Comparison of ENCODE assay signal across 22 cellular contexts in genomic region chr6:89956182-89956581, GRCh38.
A peak's percentile ranks its signal among the peaks of the same experiment; 100 is the strongest.
DNase-seq lines count a peak whose midpoint lies in the region; TF ChIP-seq lines count a peak whose summit lies in the region.
"Had no signal": no experiment of that assay in that cellular context is flagged by ENCODE, and none has a peak within 500 bp of the region (broad histone marks: within the 10 kb centered on the region; RNA-seq: fewer than 3 reads in every experiment).

No MANE protein-coding gene starts in this region.

- H3K27ac Mint-ChIP-seq in activated CD4-positive, alpha-beta memory T cell treated with anti-CD3 and anti-CD28 coated beads for 36 hours, result peak overlapping the region; percentile 25
- H3K27ac Mint-ChIP-seq in activated CD4-positive, alpha-beta memory T cell treated with anti-CD3 and anti-CD28 coated beads, Interleukin-2, amount 10 ng/mL, durations not matched to agents 7 days and 5 days, result no peak overlapping the region
- peak overlapping the region; percentile 12 to 50 (median 38) for H3K27ac Mint-ChIP-seq in IgD-negative memory B cell
- H3K27ac Mint-ChIP-seq in activated naive CD8-positive, alpha-beta T cell treated with anti-CD3 and anti-CD28 coated beads for 36 hours, result peak overlapping the region; percentile 75
- H3K27ac Mint-ChIP-seq: activated T-helper 1 cell treated with anti-CD3 and anti-CD28 coated beads, Interleukin-12 subunit alpha, Interleukin-12 subunit beta, Interleukin-2, Interleukin-4 antibody, amounts not matched to agents 30 ng/mL and 10 ng/mL and 1 ng/mL, durations not matched to agents 14 hours and 24 hours and 36 hours; GM23338; mesothelial cell of epicardium; neural progenitor cell had no signal

- H3K36me3 ChIP-seq in prostate gland, result no peaks in the 10 kb centered on the region
- H3K36me3 ChIP-seq: neural progenitor cell, vagina had no signal

- H3K4me1 Mint-ChIP-seq in activated CD4-positive, alpha-beta memory T cell treated with anti-CD3 and anti-CD28 coated beads for 36 hours (ENCODE audit: low read depth), result peaks cover 88% of the 10 kb centered on the region
- peaks cover 71% of the 10 kb centered on the region for H3K4me1 Mint-ChIP-seq in activated CD4-positive, alpha-beta memory T cell treated with anti-CD3 and anti-CD28 coated beads, Interleukin-2, amount 10 ng/mL, durations not matched to agents 7 days and 5 days
- H3K4me1 Mint-ChIP-seq in IgD-negative memory B cell, result peaks cover 23 to 42% (median 28%) of the 10 kb centered on the region in 3 donors
- peaks cover 88% of the 10 kb centered on the region for H3K4me1 Mint-ChIP-seq in activated naive CD8-positive, alpha-beta T cell treated with anti-CD3 and anti-CD28 coated beads for 36 hours

- TF ChIP-seq CTCF in prostate gland (IDR thresholded peaks at IDR 0.05), result no peak

- POLR2A ChIA-PET in activated CD4-positive, alpha-beta memory T cell treated with anti-CD3 and anti-CD28 coated beads for 36 hours (lab: Charles Lee), result interaction anchor here (0.8 kb wide), 1 partner anchor 32 kb away, joined by 3 read pairs; no protein-coding TSS in a partner anchor
- POLR2A ChIA-PET in activated CD4-positive, alpha-beta memory T cell treated with anti-CD3 and anti-CD28 coated beads, Interleukin-2, amount 10 ng/mL, durations not matched to agents 7 days and 5 days (lab: Charles Lee), result no interaction called here

- no peak overlapping the region for H3K4me3 Mint-ChIP-seq in activated CD4-positive, alpha-beta memory T cell treated with anti-CD3 and anti-CD28 coated beads for 36 hours
- no peak overlapping the region for H3K4me3 Mint-ChIP-seq in activated CD4-positive, alpha-beta memory T cell treated with anti-CD3 and anti-CD28 coated beads, Interleukin-2, amount 10 ng/mL, durations not matched to agents 7 days and 5 days
- H3K4me3 Mint-ChIP-seq in IgD-negative memory B cell, result no peak overlapping the region
- no peak overlapping the region for H3K4me3 Mint-ChIP-seq in activated naive CD8-positive, alpha-beta T cell treated with anti-CD3 and anti-CD28 coated beads for 36 hours
- H3K4me3 Mint-ChIP-seq: activated T-helper 1 cell treated with anti-CD3 and anti-CD28 coated beads, Interleukin-12 subunit alpha, Interleukin-12 subunit beta, Interleukin-2, Interleukin-4 antibody, amounts not matched to agents 30 ng/mL and 10 ng/mL and 1 ng/mL, durations not matched to agents 14 hours and 24 hours and 36 hours; GM23338; mesothelial cell of epicardium; neural progenitor cell had no signal

- H3K9me3 Mint-ChIP-seq in activated CD4-positive, alpha-beta memory T cell treated with anti-CD3 and anti-CD28 coated beads for 36 hours, result no peaks in the 10 kb centered on the region
- no peaks in the 10 kb centered on the region for H3K9me3 Mint-ChIP-seq in activated CD4-positive, alpha-beta memory T cell treated with anti-CD3 and anti-CD28 coated beads, Interleukin-2, amount 10 ng/mL, durations not matched to agents 7 days and 5 days
- no peaks in the 10 kb centered on the region for H3K9me3 Mint-ChIP-seq in IgD-negative memory B cell
- H3K9me3 Mint-ChIP-seq in activated naive CD8-positive, alpha-beta T cell treated with anti-CD3 and anti-CD28 coated beads for 36 hours, result no peaks in the 10 kb centered on the region
- H3K9me3 Mint-ChIP-seq: activated T-helper 1 cell treated with anti-CD3 and anti-CD28 coated beads, Interleukin-12 subunit alpha, Interleukin-12 subunit beta, Interleukin-2, Interleukin-4 antibody, amounts not matched to agents 30 ng/mL and 10 ng/mL and 1 ng/mL, durations not matched to agents 14 hours and 24 hours and 36 hours; GM23338; mesothelial cell of epicardium; neural progenitor cell had no signal

- H3K4me3 ChIP-seq in prostate gland, result no peak overlapping the region
- H3K4me3 ChIP-seq: A549; BLaER1 treated with 17β-estradiol and CSF1 and Interleukin-3, amounts not matched to agents 10 nM and 100 nM; GM23338; K562; neural progenitor cell; vagina had no signal

- no peaks in the 10 kb centered on the region for H3K4me1 ChIP-seq in prostate gland (replicated peaks)
- H3K4me1 ChIP-seq: A549, vagina had no signal

- intact Hi-C loops in activated CD4-positive, alpha-beta memory T cell treated with anti-CD3 and anti-CD28 coated beads for 36 hours (cut with micrococcal nuclease), result no loop called here
- intact Hi-C loops in prostate gland (cut with DNase I), result no loop called here

- TF ChIP-seq POLR2A in prostate gland (IDR thresholded peaks at IDR 0.05), result no peak

- CTCF ChIA-PET in activated CD4-positive, alpha-beta memory T cell treated with anti-CD3 and anti-CD28 coated beads for 36 hours (lab: Charles Lee), result interaction anchor here (0.9 to 2.0 kb wide), 3 partner anchors 11 to 123 kb away, joined by 4 to 16 read pairs (median 4); no protein-coding TSS in a partner anchor
- CTCF ChIA-PET in activated CD4-positive, alpha-beta memory T cell treated with anti-CD3 and anti-CD28 coated beads, Interleukin-2, amount 10 ng/mL, durations not matched to agents 7 days and 5 days (lab: Charles Lee), result interaction anchor here (1.0 to 2.5 kb wide), 2 partner anchors 15 to 53 kb away, joined by 3 to 13 read pairs; no protein-coding TSS in a partner anchor

- DNase-seq in activated CD4-positive, alpha-beta memory T cell treated with anti-CD3 and anti-CD28 coated beads for 36 hours, result peak; percentile 70
- no peak for DNase-seq in activated CD4-positive, alpha-beta memory T cell treated with anti-CD3 and anti-CD28 coated beads, Interleukin-2, amount 10 ng/mL, durations not matched to agents 7 days and 5 days
- no peak for DNase-seq in activated naive CD8-positive, alpha-beta T cell treated with anti-CD3 and anti-CD28 coated beads for 36 hours
- peak; percentile 28 to 32 for DNase-seq in stimulated activated CD4-positive, alpha-beta T cell treated with anti-CD3 and anti-CD28 coated beads, Interleukin-2, amount 100 ng/mL, for 48 hours
- DNase-seq in ACHN, result no peak
- no peak for DNase-seq in prostate gland (ENCODE audit: low spot score)
- DNase-seq in iPS-NIHi11 (ENCODE audit: low spot score), result no peak
- DNase-seq: DMS153; effector CD8-positive, alpha-beta T cell; NCI-H1694 treated with DMSO at 0.1 percent for 48 hours; NK-92 treated with Interleukin-12 subunit alpha and Interleukin-12 subunit beta, amount 100 ng/mL, for 24 hours; SK-N-SH; T1000 had no signal

- no peaks in the 10 kb centered on the region for H3K9me3 ChIP-seq in prostate gland
- H3K9me3 ChIP-seq: A549; BLaER1 treated with 17β-estradiol and CSF1 and Interleukin-3, amounts not matched to agents 10 nM and 100 nM; SK-N-SH; vagina had no signal

- no peaks in the 10 kb centered on the region for H3K27me3 ChIP-seq in prostate gland (replicated peaks; ENCODE audit: insufficient read depth)
- H3K27me3 ChIP-seq: BLaER1 treated with 17β-estradiol and CSF1 and Interleukin-3, amounts not matched to agents 10 nM and 100 nM; neural progenitor cell; vagina had no signal

- WGBS in prostate gland, result 92% methylated on average over 4 of the region's 4 CpGs

- H3K27me3 Mint-ChIP-seq in activated CD4-positive, alpha-beta memory T cell treated with anti-CD3 and anti-CD28 coated beads for 36 hours, result no peaks in the 10 kb centered on the region
- H3K27me3 Mint-ChIP-seq in activated CD4-positive, alpha-beta memory T cell treated with anti-CD3 and anti-CD28 coated beads, Interleukin-2, amount 10 ng/mL, durations not matched to agents 7 days and 5 days, result no peaks in the 10 kb centered on the region
- H3K27me3 Mint-ChIP-seq in IgD-negative memory B cell, result no peaks in the 10 kb centered on the region
- no peaks in the 10 kb centered on the region for H3K27me3 Mint-ChIP-seq in activated naive CD8-positive, alpha-beta T cell treated with anti-CD3 and anti-CD28 coated beads for 36 hours

- H3K36me3 Mint-ChIP-seq in activated CD4-positive, alpha-beta memory T cell treated with anti-CD3 and anti-CD28 coated beads for 36 hours, result peaks cover 32% of the 10 kb centered on the region
- peaks cover 27% of the 10 kb centered on the region for H3K36me3 Mint-ChIP-seq in activated CD4-positive, alpha-beta memory T cell treated with anti-CD3 and anti-CD28 coated beads, Interleukin-2, amount 10 ng/mL, durations not matched to agents 7 days and 5 days (ENCODE audit: low read depth)
- H3K36me3 Mint-ChIP-seq in IgD-negative memory B cell, result peaks cover 3% of the 10 kb centered on the region
- peaks cover 74% of the 10 kb centered on the region for H3K36me3 Mint-ChIP-seq in activated naive CD8-positive, alpha-beta T cell treated with anti-CD3 and anti-CD28 coated beads for 36 hours

- H3K27ac ChIP-seq in prostate gland, result no peak overlapping the region
- H3K27ac ChIP-seq: A549, neural progenitor cell, vagina had no signal

- in situ Hi-C loops in ACHN (cut with HindIII; ENCODE audit: low pct_ligation_motif_present, low pct_unique_long_range_greater_than_20kb, low sequenced_read_pairs), result no loop called here

Comparison
In these comparisons a context has a peak if more than half of its experiments do, and no peak if none do; other contexts are left out.
1. DNase-seq: peak in activated CD4-positive, alpha-beta memory T cell treated with anti-CD3 and anti-CD28 coated beads for 36 hours (single experiment) and stimulated activated CD4-positive, alpha-beta T cell treated with anti-CD3 and anti-CD28 coated beads, Interleukin-2, amount 100 ng/mL, for 48 hours (2 of 2); none in activated CD4-positive, alpha-beta memory T cell treated with anti-CD3 and anti-CD28 coated beads, Interleukin-2, amount 10 ng/mL, durations not matched to agents 7 days and 5 days (single experiment), activated naive CD8-positive, alpha-beta T cell treated with anti-CD3 and anti-CD28 coated beads for 36 hours (single experiment), ACHN (single experiment), prostate gland (single experiment) and iPS-NIHi11 (single experiment).